19 cellular contexts compared by ENCODE assay signal in genomic region chr6:43940071-43940392, GRCh38.
A peak's percentile ranks its signal among the peaks of the same experiment; 100 is the strongest.
DNase-seq lines count a peak whose midpoint lies in the region; ATAC-seq, FAIRE-seq and TF ChIP-seq lines count a peak whose summit lies in the region.
"Had no signal": no experiment of that assay in that cellular context is flagged by ENCODE, and none has a peak within 500 bp of the region (broad histone marks: within the 10 kb centered on the region; RNA-seq: fewer than 3 reads in every experiment).

No MANE protein-coding gene starts in this region.

- peaks cover 14% of the 10 kb centered on the region for H3K4me1 ChIP-seq in BLaER1
- peaks cover 34% of the 10 kb centered on the region for H3K4me1 ChIP-seq in Loucy (ENCODE audit: insufficient read depth, low read length, poor library complexity, severe bottlenecking)
- peaks cover 31% of the 10 kb centered on the region for H3K4me1 ChIP-seq in HepG2 (ENCODE audit: insufficient read depth, low read length)
- H3K4me1 ChIP-seq in spleen, result no peaks in the 10 kb centered on the region

- H3K9me3 ChIP-seq in BLaER1, result peaks cover 3% of the 10 kb centered on the region
- H3K9me3 ChIP-seq in Loucy (ENCODE audit: insufficient read depth, low read depth, low read length), result peaks cover 3% of the 10 kb centered on the region; the same call in 1 of the 2 replicates
- H3K9me3 ChIP-seq in HepG2 (ENCODE audit: low read length), result no peaks in the 10 kb centered on the region; the same call in 1 of the 2 replicates
- peaks cover 0 to 15% (median 12%) of the 10 kb centered on the region in 8 donors for H3K9me3 ChIP-seq in spleen

- no peak overlapping the region for H3K4me3 ChIP-seq in BLaER1
- H3K4me3 ChIP-seq in Loucy (ENCODE audit: low read length, poor library complexity, severe bottlenecking), result no peak overlapping the region
- H3K4me3 ChIP-seq in HepG2 (replicated peaks in 1 of 3; ENCODE audit: insufficient read depth in 1 of 3, low read depth in 2 of 3, low read length in 3 of 3), result no peak overlapping the region
- H3K4me3 ChIP-seq in spleen, result no peak overlapping the region
- H3K4me3 ChIP-seq: GM12878 had no signal

- no peak overlapping the region for H3K27ac ChIP-seq in BLaER1
- no peak overlapping the region for H3K27ac ChIP-seq in HepG2 (ENCODE audit: extremely low read length, insufficient read depth, low read length)
- H3K27ac ChIP-seq in spleen, result no peak overlapping the region
- H3K27ac ChIP-seq: HL-60 had no signal

- no peaks in the 10 kb centered on the region for H3K4me1 Mint-ChIP-seq in activated CD4-positive, alpha-beta T cell treated with anti-CD3 and anti-CD28 coated beads for 36 hours

- TF ChIP-seq EP300 in HepG2 (IDR thresholded peaks at IDR 0.05; ENCODE audit: low read depth in 2 of 2, low read length in 2 of 2), result no peak
- TF ChIP-seq EP300 in HepG2 (CRISPR knock-in tag; IDR thresholded peaks at IDR 0.05; ENCODE audit: borderline replicate concordance), result no peak

- no peak for FAIRE-seq in HepG2 (lab: Jason Lieb, UNC)
- FAIRE-seq: GM12878, GM18507 had no signal

- CTCF ChIA-PET in HepG2 (lab: Yijun Ruan, JAX; ENCODE audit: low intra/inter-chr PET ratio, low total read pairs), result no interaction called here
- CTCF ChIA-PET in activated CD4-positive, alpha-beta T cell treated with anti-CD3 and anti-CD28 coated beads for 36 hours (lab: Charles Lee), result no interaction called here

- H3K9ac ChIP-seq in BLaER1 (no peak overlapping the region), Loucy (ENCODE audit: low read depth, low read length, poor library complexity, severe bottlenecking) (no peak overlapping the region), HepG2 (ENCODE audit: insufficient read depth, low read depth, low read length) (no peak overlapping the region)

- no peak for TF ChIP-seq POLR2A in HepG2 (IDR thresholded peaks at IDR 0.05; ENCODE audit: insufficient read depth in 1 of 2, low read depth in 2 of 2, low read length in 2 of 2)
- no peak for TF ChIP-seq POLR2A in spleen (IDR thresholded peaks at IDR 0.05)

- no peaks in the 10 kb centered on the region for H3K36me3 Mint-ChIP-seq in activated CD4-positive, alpha-beta T cell treated with anti-CD3 and anti-CD28 coated beads for 36 hours (ENCODE audit: low read depth)

- in situ Hi-C loops in HepG2 (cut with HindIII; ENCODE audit: extremely low pct_ligation_motif_present, low pct_unique_long_range_greater_than_20kb), result no loop called here

- H2AFZ ChIP-seq in Loucy (ENCODE audit: low read length) (no peak overlapping the region), HepG2 (ENCODE audit: low read length) (no peak overlapping the region)

- intact Hi-C loops in HepG2 (cut with micrococcal nuclease; ENCODE audit: unreplicated experiment) (no loop called here), spleen (cut with DNase I; ENCODE audit: low total_unique reads) (no loop called here)
- intact Hi-C loops in activated CD4-positive, alpha-beta T cell treated with anti-CD3 and anti-CD28 coated beads for 36 hours (cut with DNase I, micrococcal nuclease), result no loop called here

- TF ChIP-seq CTCF in Loucy (conservative IDR thresholded peaks at IDR 0.05; ENCODE audit: low read length) (no peak), HepG2 (CRISPR knock-in tag; IDR thresholded peaks at IDR 0.05) (no peak), spleen (IDR thresholded peaks at IDR 0.05 in 8 of 11, conservative IDR thresholded peaks at IDR 0.05 in 3 of 11) (no peak)

- H3K79me2 ChIP-seq in Loucy (ENCODE audit: insufficient read depth, low read length) (no peaks in the 10 kb centered on the region), HepG2 (ENCODE audit: insufficient read depth, low read length) (no peaks in the 10 kb centered on the region)

- H3K36me3 ChIP-seq in BLaER1, result no peaks in the 10 kb centered on the region
- no peaks in the 10 kb centered on the region for H3K36me3 ChIP-seq in Loucy (ENCODE audit: insufficient read depth, low read length)
- H3K36me3 ChIP-seq in HepG2 (replicated peaks in 1 of 2; ENCODE audit: control insufficient read depth in 1 of 2, insufficient read depth in 2 of 2, low read length in 2 of 2), result no peaks in the 10 kb centered on the region
- H3K36me3 ChIP-seq in spleen, result no peaks in the 10 kb centered on the region

- no peak overlapping the region for H3K4me3 Mint-ChIP-seq in activated CD4-positive, alpha-beta T cell treated with anti-CD3 and anti-CD28 coated beads for 36 hours
- H3K4me3 Mint-ChIP-seq: CD4-positive, alpha-beta T cell; HFFc6 had no signal

- no peaks in the 10 kb centered on the region for H4K20me1 ChIP-seq in BLaER1
- no peaks in the 10 kb centered on the region for H4K20me1 ChIP-seq in Loucy (ENCODE audit: insufficient read depth, low read length, poor library complexity, severe bottlenecking)
- H4K20me1 ChIP-seq in HepG2 (ENCODE audit: insufficient read depth, low read length), result no peaks in the 10 kb centered on the region

- DNase-seq in HepG2 (ENCODE audit: low spot score), result no peak
- DNase-seq in spleen, result peak; percentile 44
- no peak for DNase-seq in activated effector memory CD4-positive, alpha-beta T cell treated with Interleukin-2 at 50 U/mL for 16 hours
- DNase-seq in epidermal melanocyte (ENCODE audit: insufficient read length, low spot score), result no peak
- DNase-seq in activated CD4-positive, alpha-beta T cell treated with anti-CD3 and anti-CD28 coated beads for 36 hours, result no peak
- DNase-seq: 8988T; AML-193; C1 segment of cervical spinal cord; Calu3; CD4-positive, alpha-beta T cell; DMS 273 treated with DMSO at 0.1 percent for 48 hours; HCEC 1CT; HFFc6 had no signal

- no peaks in the 10 kb centered on the region for H3K27me3 ChIP-seq in BLaER1
- H3K27me3 ChIP-seq in Loucy (ENCODE audit: insufficient read depth, low read length, poor library complexity, severe bottlenecking), result no peaks in the 10 kb centered on the region
- peaks cover 18 to 60% of the 10 kb centered on the region in 2 experiments for H3K27me3 ChIP-seq in HepG2 (ENCODE audit: control insufficient read depth in 1 of 2, insufficient read depth in 2 of 2, low read length in 2 of 2)
- H3K27me3 ChIP-seq in spleen (replicated peaks in 1 of 7), result no peaks in the 10 kb centered on the region

- peaks cover 3% of the 10 kb centered on the region for H3K9me3 Mint-ChIP-seq in activated CD4-positive, alpha-beta T cell treated with anti-CD3 and anti-CD28 coated beads for 36 hours (ENCODE audit: low read depth)

- no peak for ATAC-seq in HepG2
- ATAC-seq in HG03139 (IDR thresholded peaks at IDR 0.05; ENCODE audit: unreplicated experiment), result no peak
- ATAC-seq in activated CD4-positive, alpha-beta T cell treated with anti-CD3 and anti-CD28 coated beads for 36 hours, result no peak
- ATAC-seq: GM12878 had no signal

- H3K4me2 ChIP-seq in BLaER1 (peak overlapping the region; percentile 30; the same call in 1 of the 2 replicates), Loucy (ENCODE audit: low read depth, low read length, poor library complexity, severe bottlenecking) (peak overlapping the region; percentile 4), HepG2 (ENCODE audit: low read depth, low read length) (no peak overlapping the region)

- H3K9me2 ChIP-seq in Loucy (replicated peaks; ENCODE audit: low read depth, low read length), result no peaks in the 10 kb centered on the region

- WGBS in HepG2 (ENCODE audit: low lambda C conversion rate), result 19% methylated on average over 2 of the region's 2 CpGs
- WGBS in spleen, 5 donors, result 73 to 97% (median 82%) methylated on average over 2 of the region's 2 CpGs

- BruUV-seq in HepG2 (replicated peaks; lab: Mats Ljungman, UMichigan), result no TSS peak

- POLR2A ChIA-PET in HepG2 (lab: Yijun Ruan, JAX), result interaction anchor here (2.1 kb wide), 1 partner anchor 13 kb away, joined by 6 read pairs; no protein-coding TSS in a partner anchor
- POLR2A ChIA-PET in activated CD4-positive, alpha-beta T cell treated with anti-CD3 and anti-CD28 coated beads for 36 hours (lab: Charles Lee), result no interaction called here

- H3K27ac Mint-ChIP-seq in activated CD4-positive, alpha-beta T cell treated with anti-CD3 and anti-CD28 coated beads for 36 hours, result no peak overlapping the region
- H3K27ac Mint-ChIP-seq: CD4-positive, alpha-beta T cell; HFFc6 had no signal

- H3K27me3 Mint-ChIP-seq in activated CD4-positive, alpha-beta T cell treated with anti-CD3 and anti-CD28 coated beads for 36 hours, result no peaks in the 10 kb centered on the region
- H3K27me3 Mint-ChIP-seq: CD4-positive, alpha-beta T cell had no signal

- no peak for TF ChIP-seq RAD21 in HepG2 (CRISPR knock-in tag; IDR thresholded peaks at IDR 0.05)

- no peaks in the 10 kb centered on the region for H3F3A ChIP-seq in Loucy (ENCODE audit: low read depth)

TF ChIP-seq in HepG2, 621 proteins besides CTCF, POLR2A, EP300 and RAD21 (continues in another document):
- TF ChIP-seq RXRA (CRISPR knock-in tag; IDR thresholded peaks at IDR 0.05) (0 out of 2 replicates have a peak, but pooled peaks have one; percentile 38), ZNF224 (CRISPR knock-in tag; IDR thresholded peaks at IDR 0.05) (no peak), ZMAT5 (CRISPR knock-in tag; IDR thresholded peaks at IDR 0.05; ENCODE audit: borderline replicate concordance, low read depth) (no peak), THRA (CRISPR knock-in tag; IDR thresholded peaks at IDR 0.05; ENCODE audit: borderline replicate concordance) (peak; percentile 34; the same call in 1 of the 2 replicates), NPAS2 (CRISPR knock-in tag; IDR thresholded peaks at IDR 0.05; ENCODE audit: borderline replicate concordance) (no peak), SP4 (CRISPR knock-in tag; IDR thresholded peaks at IDR 0.05) (no peak), ZNF264 (CRISPR knock-in tag; IDR thresholded peaks at IDR 0.05) (no peak)
